In genomic region chr17:76382803-76383644, GRCh38 we compare ENCODE assay signal across 8 cellular contexts. TPM values are rescaled to one million over a fixed set of nuclear protein-coding genes. Genes with fewer than 3 reads are reported as not detected.
DNase-seq lines count a peak whose midpoint lies in the region; ATAC-seq, FAIRE-seq and TF ChIP-seq lines count a peak whose summit lies in the region.

No MANE protein-coding gene starts in this region.

- H3K9ac ChIP-seq in GM12878 (ENCODE audit: control insufficient read depth, insufficient read depth, low read length) = peak overlapping the region; percentile 39; the same call in 1 of the 2 replicates

- no peak for TF ChIP-seq POLR2A in GM12878 (IDR thresholded peaks at IDR 0.05; ENCODE audit: low read depth, low read length)

- no peaks in the 10 kb centered on the region for H3K9me3 ChIP-seq in HEK293 (ENCODE audit: control insufficient read depth, insufficient read depth, low read depth, low read length)
- H3K9me3 ChIP-seq in GM12878 (replicated peaks; ENCODE audit: control insufficient read depth, insufficient read depth, low read length) = no peaks in the 10 kb centered on the region

- H3K4me3 ChIP-seq in HEK293 (ENCODE audit: low read depth, low read length) (peak overlapping the region; percentile 54), GM12878 (peak overlapping the region; percentile 75)

- POLR2A ChIA-PET in HEK293 (lab: Yijun Ruan, JAX) = interaction anchor here (1.3 to 4.0 kb wide), 2 partner anchors 20 to 29 kb away, joined by 4 to 51 read pairs; partner anchors contain the start of gene PRPSAP1
- POLR2A ChIA-PET in GM12878 (lab: Charles Lee) = no interaction called here

- no TSS peak for BruUV-seq in GM12878 (replicated peaks; lab: Mats Ljungman, UMichigan)

- H3K27me3 Mint-ChIP-seq in immature natural killer cell (ENCODE audit: low read depth in 3 of 3) = peaks cover 2 to 5% (median 4%) of the 10 kb centered on the region in 3 donors

- H3K27ac ChIP-seq in HEK293 (ENCODE audit: extremely low read depth, low read depth, low read length) (peak overlapping the region; percentile 27; the same call in 1 of the 2 replicates), GM12878 (ENCODE audit: control insufficient read depth, insufficient read depth) (no peak overlapping the region)

- no peak for TF ChIP-seq RAD21 in GM12878 (IDR thresholded peaks at IDR 0.05; ENCODE audit: insufficient read depth, low read depth, low read length)

- SMC1A ChIA-PET in GM12878 (lab: Charles Lee; ENCODE audit: uncharacterized antibody, unreplicated experiment) = interaction anchor here (1.9 kb wide), 1 partner anchor 15 kb away, joined by 6 read pairs; no protein-coding TSS in a partner anchor

- FAIRE-seq in GM12878 (lab: Jason Lieb, UNC) = no peak

- no peaks in the 10 kb centered on the region for H3K9me3 Mint-ChIP-seq in immature natural killer cell

- DNase-seq in CD1c-positive myeloid dendritic cell (ENCODE audit: extremely low spot score) (peak; percentile 76), SW480 (ENCODE audit: low spot score) (peak; percentile 38), GM12878 (ENCODE audit: low read depth, low spot score) (no peak), immature natural killer cell (peak; percentile 52 to 57 (median 53)), NCI-H446 treated with DMSO at 0.1 percent for 48 hours (lab: John Stamatoyannopoulos, UW) (no peak)
- DNase-seq in stimulated activated CD4-positive, alpha-beta T cell treated with anti-CD3 and anti-CD28 coated beads, Interleukin-1b, Interleukin-23, amount 100 ng/mL, for 24 hours (ENCODE audit: low read depth in 4 of 4, low spot score in 1 of 4) = peak in 3 of 4 experiments; percentile 30 to 65 (median 46)

- peak overlapping the region; percentile 65 to 96 (median 88) for H3K27ac Mint-ChIP-seq in immature natural killer cell

- TF ChIP-seq EP300 in GM12878 (IDR thresholded peaks at IDR 0.05; ENCODE audit: borderline replicate concordance in 1 of 2, control insufficient read depth in 1 of 2, low read depth in 2 of 2, low read length in 2 of 2) = no peak

- RAD21 ChIA-PET in GM12878 (lab: Charles Lee; ENCODE audit: unreplicated experiment) = interaction anchor here (0.5 to 2.5 kb wide), 2 partner anchors 26 to 30 kb away, joined by 6 to 8 read pairs; partner anchors contain the start of gene PRPSAP1

- peaks cover 2 to 6% of the 10 kb centered on the region in 2 experiments; a peak in 2 of 4 replicates for H3K27me3 ChIP-seq in GM12878 (replicated peaks in 1 of 2; ENCODE audit: control insufficient read depth in 2 of 2, insufficient read depth in 2 of 2, low read length in 1 of 2)

- peaks cover 6 to 14% of the 10 kb centered on the region in 2 donors for H3K4me1 Mint-ChIP-seq in immature natural killer cell

- peak; percentile 49 for ATAC-seq in GM12878
- no peak for ATAC-seq in HG02852 (IDR thresholded peaks at IDR 0.05; ENCODE audit: unreplicated experiment)

- H2AFZ ChIP-seq in GM12878 (ENCODE audit: control insufficient read depth, low read depth, low read length) = peak overlapping the region; percentile 84

- peaks cover 8% of the 10 kb centered on the region; the same call in 1 of the 2 replicates for H3K4me1 ChIP-seq in HEK293 (ENCODE audit: control insufficient read depth, insufficient read depth, low read length)
- peaks cover 24% of the 10 kb centered on the region for H3K4me1 ChIP-seq in GM12878 (ENCODE audit: control insufficient read depth, insufficient read depth, low read length)

- H3K79me2 ChIP-seq in GM12878 (ENCODE audit: control insufficient read depth, insufficient read depth, low read length) = no peaks in the 10 kb centered on the region

- H4K20me1 ChIP-seq in GM12878 (ENCODE audit: control insufficient read depth, insufficient read depth) = no peaks in the 10 kb centered on the region

- TF ChIP-seq CTCF in HEK293 (tag by site-specific recombination; IDR thresholded peaks at IDR 0.05) (no peak), GM12878 (IDR thresholded peaks at IDR 0.05 in 2 of 3, conservative IDR thresholded peaks at IDR 0.05 in 1 of 3; ENCODE audit: control insufficient read depth in 2 of 3, extremely low read depth in 1 of 3, insufficient read depth in 1 of 3, low read depth in 3 of 3, low read length in 3 of 3) (no peak)

- no peaks in the 10 kb centered on the region for H3K36me3 Mint-ChIP-seq in immature natural killer cell

- 6% methylated on average over 73 of the region's 87 CpGs for WGBS in GM12878 (ENCODE audit: insufficient coverage, insufficient replicate concordance, low lambda C conversion rate, missing lambda C conversion rate)

- intact Hi-C loops in GM12878 (cut with micrococcal nuclease; ENCODE audit: unreplicated experiment) = loop anchor here (10.0 kb wide), 1 partner anchor 258 kb away; no protein-coding TSS in a partner anchor

- CTCF ChIA-PET in HEK293 (lab: Yijun Ruan, JAX) = interaction anchor here (0.5 to 4.0 kb wide), 9 partner anchors 9 to 1634 kb away, joined by 3 to 49 read pairs (median 10); partner anchors contain the start of gene PRPSAP1
- CTCF ChIA-PET in GM12878 (lab: Yijun Ruan, JAX) = interaction anchor here (4.2 kb wide), 2 partner anchors 15 to 30 kb away, joined by 23 to 45 read pairs; partner anchors contain the start of gene PRPSAP1

- H3K4me3 Mint-ChIP-seq in immature natural killer cell = peak overlapping the region; percentile 83 to 96 (median 94)

- peak overlapping the region; percentile 99 for H3K4me2 ChIP-seq in GM12878 (ENCODE audit: control insufficient read depth, insufficient read depth)

- in situ Hi-C loops in GM12878 (cut with MboI) = no loop called here

- H3K36me3 ChIP-seq in HEK293 (ENCODE audit: control insufficient read depth in 2 of 2, insufficient read depth in 1 of 2, low read length in 2 of 2) = peaks cover 0 to 13% of the 10 kb centered on the region in 2 experiments; a peak in 1 of 3 replicates
- no peaks in the 10 kb centered on the region for H3K36me3 ChIP-seq in GM12878 (ENCODE audit: control insufficient read depth in 2 of 2, insufficient read depth in 2 of 2, low read length in 1 of 2)

TF ChIP-seq in HEK293, 187 proteins besides CTCF, POLR2A, EP300 and RAD21 (continues in another document):
- TF ChIP-seq ZFP69B (tag by site-specific recombination; IDR thresholded peaks at IDR 0.05) (peak; percentile 97), ZFHX2 (tag by site-specific recombination; conservative IDR thresholded peaks at IDR 0.05) (peak; percentile 47), ZNF274 (IDR thresholded peaks at IDR 0.05; ENCODE audit: low read length) (no peak), ZNF274 (tag by site-specific recombination; IDR thresholded peaks at IDR 0.05; ENCODE audit: borderline replicate concordance) (no peak)

TF ChIP-seq in GM12878, 131 proteins besides CTCF, POLR2A, EP300 and RAD21:
- TF ChIP-seq BHLHE40 (IDR thresholded peaks at IDR 0.05; ENCODE audit: borderline replicate concordance in 1 of 2, low read depth in 2 of 2, low read length in 1 of 2) = 0 out of 4 replicates have a peak, but pooled peaks of 1 of the 2 experiments have one; percentile 1
- TF ChIP-seq GATAD2B (conservative IDR thresholded peaks at IDR 0.05; ENCODE audit: low read depth) = peak; percentile 21; the same call in 1 of the 2 replicates
- TF ChIP-seq HDAC6 (IDR thresholded peaks at IDR 0.05; ENCODE audit: unreplicated experiment) = peak; percentile 89
- peak in 1 of 2 experiments; percentile 80; a peak in 2 of 3 replicates for TF ChIP-seq EGR1 (IDR thresholded peaks at IDR 0.05; ENCODE audit: borderline replicate concordance in 1 of 2, low read depth in 2 of 2, low read length in 2 of 2)
- TF ChIP-seq ZNF274 (IDR thresholded peaks at IDR 0.05; ENCODE audit: insufficient read depth, insufficient read length) = no peak

RNA-seq across cellular contexts. Expression of gene SPHK1, which starts 1.4 kb away (rescaled TPM):
- 0.17 TPM in 1 of 2 replicates, not detected in the other for total RNA-seq in GM12878 (2013; cell fraction: nucleolus; rRNA removed)
- total RNA-seq in GM12878 (2014; rRNA removed) (1.1 and 2.0 TPM in 2 replicates), GM12878 (2014; rRNA removed; fragmentation: Illumina TruSeq; extraction: Trizol) (0.23 and 0.31 TPM in 2 replicates), GM12878 (2021) (0.77 and 1.3 TPM in 2 replicates)
- 0.47 TPM for polyA plus RNA-seq in GM12878 (2011; ENCODE audit: low read depth)
- polyA plus RNA-seq in GM12878 (2011; rRNA removed) (0.30 and 0.31 TPM in 2 replicates), GM12878 (2014; fragmentation: Illumina TruSeq; extraction: Trizol) (0.09 TPM in 1 of 2 replicates, not detected in the other), GM12878 (2014; fragmentation: Nextera tagmentation; extraction: Ambion mirVana) (not detected), GM12878 (2014; rRNA removed) (0.80 and 0.94 TPM in 2 replicates), GM12878 (2016; fragmentation: Nextera tagmentation; extraction: Ambion mirVana) (under 1 TPM; 0.29 to 0.40 TPM), immature natural killer cell (1 to 10 TPM; 3.3 to 7.6 (median 6.5) TPM)
- polyA plus RNA-seq in GM12878 (2011; cell fraction: cytosol; rRNA removed) = 0.42 and 0.72 TPM in 2 replicates
- polyA plus RNA-seq in GM12878 (2011; cell fraction: nucleus; rRNA removed) = 4.9 and 5.5 TPM in 2 replicates
- 0.54 and 0.83 TPM in 2 replicates for polyA plus RNA-seq in GM12878 (2012)
- 0.22 and 0.26 TPM in 2 replicates for polyA minus RNA-seq in GM12878 (2011; rRNA and poly(A)+ RNA removed)
- not detected in 2 replicates for polyA minus RNA-seq in GM12878 (2011; cell fraction: cytosol; rRNA and poly(A)+ RNA removed)
- 0.48 and 0.73 TPM in 2 replicates for polyA minus RNA-seq in GM12878 (2011; cell fraction: nucleus; rRNA and poly(A)+ RNA removed)

RNA-seq across cellular contexts. Expression of gene PRPSAP1, which starts 29.3 kb away (rescaled TPM):
- total RNA-seq in GM12878 (2013; cell fraction: nucleolus; rRNA removed) = 91.5 and 107 TPM in 2 replicates
- total RNA-seq in GM12878 (2014; rRNA removed) = 15.8 and 23.1 TPM in 2 replicates
- total RNA-seq in GM12878 (2014; rRNA removed; fragmentation: Illumina TruSeq; extraction: Trizol) = 28.4 and 33.1 TPM in 2 replicates
- total RNA-seq in GM12878 (2021) = 46.5 and 55.0 TPM in 2 replicates
- polyA plus RNA-seq in GM12878 (2011; ENCODE audit: low read depth) = 25.4 TPM
- 80.1 and 84.2 TPM in 2 replicates for polyA plus RNA-seq in GM12878 (2011; rRNA removed)
- polyA plus RNA-seq in GM12878 (2011; cell fraction: cytosol; rRNA removed) = 82.2 and 89.3 TPM in 2 replicates
- 158 and 247 TPM in 2 replicates for polyA plus RNA-seq in GM12878 (2011; cell fraction: nucleus; rRNA removed)
- 24.0 and 37.1 TPM in 2 replicates for polyA plus RNA-seq in GM12878 (2012)
- 44.3 and 50.0 TPM in 2 replicates for polyA plus RNA-seq in GM12878 (2014; fragmentation: Illumina TruSeq; extraction: Trizol)
- 10 to 100 TPM; 26.9 to 34.7 TPM for polyA plus RNA-seq in GM12878 (2014; fragmentation: Nextera tagmentation; extraction: Ambion mirVana)
- polyA plus RNA-seq in GM12878 (2014; rRNA removed) = 38.5 and 42.4 TPM in 2 replicates
- 10 to 100 TPM; 52.5 to 56.5 TPM for polyA plus RNA-seq in GM12878 (2016; fragmentation: Nextera tagmentation; extraction: Ambion mirVana)
- polyA minus RNA-seq in GM12878 (2011; rRNA and poly(A)+ RNA removed) = 54.8 and 71.8 TPM in 2 replicates
- 16.0 and 17.2 TPM in 2 replicates for polyA minus RNA-seq in GM12878 (2011; cell fraction: cytosol; rRNA and poly(A)+ RNA removed)
- polyA minus RNA-seq in GM12878 (2011; cell fraction: nucleus; rRNA and poly(A)+ RNA removed) = 34.0 and 38.3 TPM in 2 replicates
- polyA plus RNA-seq in immature natural killer cell = 10 to 100 TPM; 59.8 to 87.6 (median 75.5) TPM

Comparison
In these comparisons a context has a peak if more than half of its experiments do, and no peak if none do; other contexts are left out.
1. DNase-seq: peak in CD1c-positive myeloid dendritic cell (single experiment), SW480 (single experiment), immature natural killer cell (3 of 3) and stimulated activated CD4-positive, alpha-beta T cell treated with anti-CD3 and anti-CD28 coated beads, Interleukin-1b, Interleukin-23, amount 100 ng/mL, for 24 hours (3 of 4); none in GM12878 (single experiment) and NCI-H446 treated with DMSO at 0.1 percent for 48 hours (single experiment).